Comparison of ENCODE assay signal across 9 cellular contexts in genomic region chr3:134381836-134382442, GRCh38. TPM values are rescaled to one million over a fixed set of nuclear protein-coding genes. Genes with fewer than 3 reads are reported as not detected.
DNase-seq lines count a peak whose midpoint lies in the region; ATAC-seq and TF ChIP-seq lines count a peak whose summit lies in the region.
"Had no signal": no experiment of that assay in that cellular context is flagged by ENCODE, and none has a peak within 500 bp of the region (broad histone marks: within the 10 kb centered on the region; RNA-seq: fewer than 3 reads in every experiment).

No MANE protein-coding gene starts in this region.

- H3K36me3 ChIP-seq in subcutaneous abdominal adipose tissue (ENCODE audit: control insufficient read depth in 5 of 5, insufficient read depth in 5 of 5, low read length in 5 of 5) (no peaks in the 10 kb centered on the region), MM.1S (replicated peaks; ENCODE audit: insufficient read depth, low read length) (no peaks in the 10 kb centered on the region)

- POLR2A ChIA-PET in RWPE1 (lab: Yijun Ruan, JAX; ENCODE audit: low non-redundant PET): interaction anchor here (1.0 kb wide), 1 partner anchor 10 kb away, joined by 3 read pairs; no protein-coding TSS in a partner anchor

- no peaks in the 10 kb centered on the region for H3K79me2 ChIP-seq in MM.1S (ENCODE audit: low read length)

- no peak for ATAC-seq in HG02588 (IDR thresholded peaks at IDR 0.05; ENCODE audit: unreplicated experiment)
- no peak for ATAC-seq in HG02970 (IDR thresholded peaks at IDR 0.05; ENCODE audit: low FRiP score, unreplicated experiment)

- DNase-seq in HT-29 (ENCODE audit: low spot score) (peak; percentile 99), RWPE1 (ENCODE audit: low spot score) (peak; percentile 93), kidney tubule cell (ENCODE audit: low spot score) (peak; percentile 77), MM.1S (no peak)
- DNase-seq: Karpas-422, NCI-H82 had no signal

- H3K9me3 ChIP-seq in subcutaneous abdominal adipose tissue (ENCODE audit: control insufficient read depth in 5 of 5, low read length in 5 of 5) (no peaks in the 10 kb centered on the region), MM.1S (replicated peaks; ENCODE audit: insufficient read depth, low read length) (no peaks in the 10 kb centered on the region)

- no peak overlapping the region for H3K4me2 ChIP-seq in MM.1S (ENCODE audit: low read depth, low read length)

- H3K4me1 ChIP-seq in subcutaneous abdominal adipose tissue (ENCODE audit: control insufficient read depth in 5 of 5, insufficient read depth in 5 of 5, low read length in 5 of 5) (peaks cover 4 to 21% (median 14%) of the 10 kb centered on the region in 5 donors), MM.1S (ENCODE audit: low read length) (no peaks in the 10 kb centered on the region)

- H3K4me3 ChIP-seq in subcutaneous abdominal adipose tissue (ENCODE audit: low read depth in 1 of 5, low read length in 5 of 5) (no peak overlapping the region), MM.1S (ENCODE audit: low read length) (no peak overlapping the region)

- CTCF ChIA-PET in RWPE1 (lab: Yijun Ruan, JAX): interaction anchor here (0.6 to 0.9 kb wide), 3 partner anchors 92 to 1786 kb away, joined by 3 to 6 read pairs (median 3); no protein-coding TSS in a partner anchor

- no peaks in the 10 kb centered on the region for H3K27me3 ChIP-seq in subcutaneous abdominal adipose tissue (ENCODE audit: control insufficient read depth in 5 of 5, insufficient read depth in 4 of 5, low read length in 5 of 5)
- H3K27me3 ChIP-seq in MM.1S (replicated peaks; ENCODE audit: insufficient read depth, low read length): 0 out of 2 replicates have a peak, but pooled peaks cover 7% of the 10 kb centered on the region

- H3F3A ChIP-seq in MM.1S (ENCODE audit: insufficient read depth, low read length): no peaks in the 10 kb centered on the region

- no peak overlapping the region for H2AFZ ChIP-seq in MM.1S (ENCODE audit: low read length)

- TF ChIP-seq CTCF in RWPE1 (conservative IDR thresholded peaks at IDR 0.05; ENCODE audit: low read depth) (no peak), MM.1S (IDR thresholded peaks at IDR 0.05; ENCODE audit: low read length) (no peak)

- no peaks in the 10 kb centered on the region for H4K20me1 ChIP-seq in MM.1S (ENCODE audit: insufficient read depth, low read length)

- no peak overlapping the region for H3K9ac ChIP-seq in subcutaneous abdominal adipose tissue (ENCODE audit: low read length in 5 of 5)
- no peak overlapping the region for H3K9ac ChIP-seq in MM.1S (ENCODE audit: low read length)

- H3K27ac ChIP-seq in RWPE1 (peak overlapping the region; percentile 83), subcutaneous abdominal adipose tissue (ENCODE audit: low read depth, low read length) (peak overlapping the region; percentile 20), MM.1S (ENCODE audit: low read length) (no peak overlapping the region)

- H3K9me2 ChIP-seq in MM.1S (replicated peaks; ENCODE audit: insufficient read depth, low read length): no peaks in the 10 kb centered on the region

RNA-seq across cellular contexts. Expression of gene AMOTL2, which starts 7.7 kb away (rescaled TPM):
- total RNA-seq in HT-29 (2014; rRNA removed; shearing (Covaris generic)): 109 and 119 TPM in 2 replicates
